9 cellular contexts compared by ENCODE assay signal in the genomic region with DNA sequence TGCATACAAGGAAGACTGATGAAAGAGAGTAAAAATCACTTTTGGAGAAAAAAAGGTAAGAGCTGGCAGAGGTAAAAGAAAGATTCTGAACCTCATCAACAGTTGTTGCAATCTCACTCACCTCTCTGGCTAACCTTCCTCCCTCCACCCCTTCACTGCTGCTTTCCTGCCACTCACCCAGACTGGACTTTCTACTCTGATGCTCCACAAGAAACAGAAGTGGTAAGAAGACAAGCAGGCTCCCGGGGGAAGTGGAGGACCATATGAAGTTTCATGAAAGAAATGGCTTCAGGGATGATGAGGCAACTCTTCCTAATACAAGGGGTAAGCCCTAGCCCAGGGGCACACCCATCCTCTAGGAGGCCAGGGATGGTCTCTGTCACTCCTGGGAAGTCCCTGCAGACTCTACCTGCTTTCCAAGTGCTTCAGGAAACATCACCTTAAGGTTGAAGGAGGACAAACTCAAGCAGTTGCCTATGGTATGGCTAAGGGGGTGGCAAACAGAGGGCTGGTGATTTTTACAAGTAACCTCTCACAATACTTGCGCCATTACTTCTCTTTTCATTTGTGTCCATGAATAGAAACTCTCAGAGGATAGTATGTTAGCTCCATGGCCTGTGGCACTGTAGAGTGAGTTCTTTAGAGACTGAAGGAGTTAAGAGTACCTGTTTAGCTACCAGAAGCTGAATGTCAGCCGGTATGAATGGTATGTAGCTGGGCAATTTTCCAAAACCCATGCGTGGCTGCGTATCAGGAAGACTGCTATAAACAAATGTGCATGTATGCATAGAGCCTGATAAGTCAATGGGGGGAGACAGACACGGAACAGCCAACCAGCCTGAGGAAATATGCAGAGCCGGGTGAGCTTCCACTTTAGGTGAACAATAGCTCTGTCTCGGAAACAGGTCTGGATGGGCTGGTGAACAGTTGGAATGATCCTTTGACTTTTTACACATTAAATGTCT.
DNase-seq lines count a peak whose midpoint lies in the region; ATAC-seq and TF ChIP-seq lines count a peak whose summit lies in the region.
"Had no signal": no experiment of that assay in that cellular context is flagged by ENCODE, and none has a peak within 500 bp of the region (broad histone marks: within the 10 kb centered on the region; RNA-seq: fewer than 3 reads in every experiment).

No MANE protein-coding gene starts in this region.

- H3K4me3 ChIP-seq in astrocyte of the spinal cord (ENCODE audit: low read depth, low read length) (no peak overlapping the region), coronary artery (no peak overlapping the region)

- TF ChIP-seq CTCF in astrocyte of the spinal cord (IDR thresholded peaks at IDR 0.05; ENCODE audit: low read depth, low read length) (no peak), GM13976 (IDR thresholded peaks at IDR 0.05; ENCODE audit: borderline replicate concordance, control extremely low read depth, extremely low read depth, insufficient read depth, missing control alignments) (no peak), coronary artery (IDR thresholded peaks at IDR 0.05) (no peak)

- H3K9me3 Mint-ChIP-seq in naive B cell = peaks cover 0 to 2% (median 0%) of the 10 kb centered on the region in 7 donors

- ATAC-seq in naive B cell (ENCODE audit: low read depth in 2 of 2) = peak in 1 of 2 donors; percentile 17

- H3K27ac Mint-ChIP-seq in naive B cell = peak overlapping the region; percentile 19 to 93 (median 84)

- H3K27ac ChIP-seq in caudate nucleus (ENCODE audit: low read depth, low read length) (no peak overlapping the region), coronary artery (no peak overlapping the region)
- H3K27ac ChIP-seq: neutrophil had no signal

- peaks cover 49 to 78% (median 65%) of the 10 kb centered on the region in 3 donors for H3K4me1 Mint-ChIP-seq in naive B cell

- in situ Hi-C loops in astrocyte of the spinal cord (cut with HindIII; ENCODE audit: low sequenced_read_pairs) = no loop called here
- in situ Hi-C loops in GM13976 (cut with MboI; ENCODE audit: low sequenced_read_pairs, unreplicated experiment) = no loop called here

- DNase-seq in DMS79 (lab: John Stamatoyannopoulos, UW) = peak; percentile 83
- peak; percentile 42 for DNase-seq in NCI-H128 (lab: John Stamatoyannopoulos, UW; ENCODE audit: unreplicated experiment)
- DNase-seq in astrocyte of the spinal cord (ENCODE audit: low read depth, low spot score) = peak; percentile 30
- DNase-seq in naive B cell = no peak
- no peak for DNase-seq in GM13976 (ENCODE audit: low spot score)
- no peak for DNase-seq in caudate nucleus (lab: John Stamatoyannopoulos, UW)
- DNase-seq in coronary artery (ENCODE audit: low spot score) = no peak
- DNase-seq in NCI-H2081 treated with DMSO at 0.1 percent for 48 hours (lab: John Stamatoyannopoulos, UW) = no peak

- H3K36me3 Mint-ChIP-seq in naive B cell = peaks cover 19 to 23% of the 10 kb centered on the region in 2 donors

- no peaks in the 10 kb centered on the region for H3K27me3 Mint-ChIP-seq in naive B cell

- H3K4me3 Mint-ChIP-seq in naive B cell = peak overlapping the region; percentile 34 to 85 (median 60)

Comparison
In these comparisons a context has a peak if more than half of its experiments do, and no peak if none do; other contexts are left out.
1. DNase-seq: peak in DMS79 (single experiment), NCI-H128 (single experiment) and astrocyte of the spinal cord (single experiment); none in naive B cell (single experiment), GM13976 (single experiment), caudate nucleus (0 of 61), coronary artery (single experiment) and NCI-H2081 treated with DMSO at 0.1 percent for 48 hours (single experiment).